In genomic region chr5:14122089-14122488, GRCh38 we compare ENCODE assay signal across 22 cellular contexts.
"Had no signal": no experiment of that assay in that cellular context is flagged by ENCODE, and none has a peak within 500 bp of the region (broad histone marks: within the 10 kb centered on the region; RNA-seq: fewer than 3 reads in every experiment).

No MANE protein-coding gene starts in this region.

- H3K36me3 ChIP-seq: left lung, lower lobe of right lung, ovary, right atrium auricular region, right lobe of liver, suprapubic skin, thoracic aorta, tibial artery, uterus had no signal

- ATAC-seq: left colon; left lung; lower lobe of right lung; naive thymus-derived CD8-positive, alpha-beta T cell; right lobe of liver had no signal

- H3K4me1 ChIP-seq: left lung, lower lobe of right lung, right lobe of liver, suprapubic skin, tibial artery, uterus had no signal

- DNase-seq: head of caudate nucleus; hippocampal formation; kidney; left colon; left lung; lower lobe of right lung; mammary epithelial cell; mesenchymal stem cell; naive thymus-derived CD8-positive, alpha-beta T cell; ovary; right lobe of liver; stimulated activated CD4-positive, alpha-beta T cell treated with anti-CD3 and anti-CD28 coated beads, Interleukin-12 subunit alpha, Interleukin-12 subunit beta, amount 100 ng/mL, for 4 hours; stimulated activated CD4-positive, alpha-beta T cell treated with anti-CD3 and anti-CD28 coated beads, Interleukin-15, amount 100 ng/mL, for 24 hours; stimulated activated CD4-positive, alpha-beta T cell treated with anti-CD3 and anti-CD28 coated beads, Interleukin-2, amount 100 ng/mL, for 24 hours; stimulated activated CD4-positive, alpha-beta T cell treated with anti-CD3 and anti-CD28 coated beads, Interleukin-4, amount 100 ng/mL, for 1 hour; stimulated activated naive CD4-positive, alpha-beta T cell; tibial artery; uterus had no signal

- H3K27me3 ChIP-seq: left lung, ovary, right atrium auricular region, right lobe of liver, suprapubic skin, tibial artery, uterus had no signal

- H3K9me3 ChIP-seq: left lung, lower lobe of right lung, ovary, right atrium auricular region, right lobe of liver, suprapubic skin, thoracic aorta, tibial artery, uterus had no signal

- H3K4me3 ChIP-seq: left lung, lower lobe of right lung, ovary, right atrium auricular region, right lobe of liver, skin epidermis, suprapubic skin, thoracic aorta, tibial artery, uterus had no signal

- H3K27ac ChIP-seq: left lung, lower lobe of right lung, ovary, right atrium auricular region, right lobe of liver, skin epidermis, suprapubic skin, thoracic aorta, tibial artery, uterus had no signal
